Comparison of ENCODE assay signal across 25 cellular contexts in genomic region chr16:57729182-57729484, GRCh38. TPM values are rescaled to one million over a fixed set of nuclear protein-coding genes. Genes with fewer than 3 reads are reported as not detected.
"Had no signal": no experiment of that assay in that cellular context is flagged by ENCODE, and none has a peak within 500 bp of the region (broad histone marks: within the 10 kb centered on the region; RNA-seq: fewer than 3 reads in every experiment).

No MANE protein-coding gene starts in this region.

- DNase-seq: Karpas-422, KG1, MG63, NCI-H1092, NCI-H1105 treated with DMSO at 0.1 percent for 48 hours, NCI-H1417 treated with DMSO at 0.1 percent for 48 hours, NCI-H146, NCI-H1694 treated with DMSO at 0.1 percent for 48 hours, NCI-H2029, NCI-H2081 treated with DMSO at 0.1 percent for 48 hours, NCI-H2171, NCI-H226, NCI-H446, NCI-H510A, NCI-H524 treated with DMSO at 0.1 percent for 48 hours, NCI-H69, NCI-H774, PC-3, SHP77 treated with DMSO at 0.1 percent for 48 hours, SJCRH30 had no signal

- ATAC-seq: Panc1, PC-3, Right ventricle myocardium inferior, SK-N-SH treated with all-trans-retinoic acid at 6 μM for 48 hours had no signal

- H3K27me3 ChIP-seq: MG63 had no signal

- H3K4me1 ChIP-seq: SJCRH30 had no signal

- H3K27ac ChIP-seq: HL-60, SJCRH30 had no signal

- H3K4me3 ChIP-seq: MG63, SJCRH30 had no signal

- H3K9me3 ChIP-seq: SJCRH30 had no signal

- H3K36me3 ChIP-seq: MG63, SJCRH30 had no signal

RNA-seq across cellular contexts. Expression of gene DRC7, which starts 34.5 kb away (rescaled TPM):
- total RNA-seq: PC-3, Right ventricle myocardium inferior, RPMI7951, SJCRH30 had no signal
